Comparison of ENCODE assay signal across 7 cellular contexts in the genomic region with DNA sequence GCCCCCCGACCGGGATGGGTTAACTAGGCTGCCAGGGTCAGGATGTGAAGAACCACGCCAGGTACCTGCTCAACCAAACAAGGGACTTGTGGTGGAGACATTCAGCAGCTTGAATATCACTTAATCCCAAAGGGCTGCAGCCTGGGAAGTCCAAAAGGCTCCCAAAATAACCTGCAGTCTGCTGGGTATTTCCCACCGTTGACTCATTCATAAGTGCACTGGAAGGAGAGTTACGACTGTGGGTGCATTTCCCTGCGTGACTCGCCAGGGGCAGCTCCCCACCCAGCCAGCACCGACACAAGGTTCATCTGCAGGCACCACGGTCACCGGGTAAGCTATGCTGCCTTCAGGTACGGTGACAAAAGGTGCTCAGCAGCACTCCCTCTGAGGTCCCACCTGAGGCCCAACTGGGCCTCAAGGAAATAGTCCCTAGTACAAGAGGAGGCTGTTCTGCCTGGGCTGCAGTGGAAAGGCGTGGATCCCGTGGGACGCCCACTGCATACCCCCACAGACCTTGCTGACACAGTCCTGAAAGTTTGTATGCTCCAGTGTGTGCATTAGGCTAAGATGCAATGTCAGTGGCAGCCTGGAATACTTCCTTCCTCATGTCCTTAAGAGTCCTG.
DNase-seq lines count a peak whose midpoint lies in the region; ATAC-seq and TF ChIP-seq lines count a peak whose summit lies in the region.

No MANE protein-coding gene starts in this region.

- intact Hi-C loops in psoas muscle (cut with DNase I) (loop anchor here in 1 of 2 donors (5.0 kb wide), 2 partner anchors 85 to 360 kb away; a partner anchor contains a TSS), transverse colon (cut with DNase I; ENCODE audit: low total_unique reads) (loop anchor here (10.0 kb wide), 2 partner anchors 427 to 533 kb away; no protein-coding TSS in a partner anchor)

- TF ChIP-seq CTCF in psoas muscle (IDR thresholded peaks at IDR 0.05) = peak; percentile 41
- no peak for TF ChIP-seq CTCF in transverse colon (IDR thresholded peaks at IDR 0.05)
- no peak for TF ChIP-seq CTCF in WERI-Rb-1 (IDR thresholded peaks at IDR 0.05; ENCODE audit: low read depth, low read length)

- H3K27me3 ChIP-seq in psoas muscle (ENCODE audit: insufficient read depth in 3 of 3, low read length in 2 of 3) = no peaks in the 10 kb centered on the region
- H3K27me3 ChIP-seq in transverse colon = no peaks in the 10 kb centered on the region
- no peaks in the 10 kb centered on the region for H3K27me3 ChIP-seq in WERI-Rb-1 (ENCODE audit: insufficient read depth, low read depth, severe bottlenecking)

- peak overlapping the region; percentile 42 for H3K27ac ChIP-seq in psoas muscle
- H3K27ac ChIP-seq in transverse colon = no peak overlapping the region
- no peak overlapping the region for H3K27ac ChIP-seq in WERI-Rb-1

- TF ChIP-seq POLR2A in transverse colon (IDR thresholded peaks at IDR 0.05) = no peak

- no peak for TF ChIP-seq EP300 in transverse colon (IDR thresholded peaks at IDR 0.05; ENCODE audit: low read depth)

- H3K4me1 ChIP-seq in psoas muscle (peaks cover 20% of the 10 kb centered on the region), transverse colon (no peaks in the 10 kb centered on the region)

- H3K36me3 ChIP-seq in psoas muscle (ENCODE audit: insufficient read depth in 1 of 2, low read depth in 1 of 2) (peaks cover 0 to 25% of the 10 kb centered on the region in 2 donors), transverse colon (peaks cover 0 to 5% (median 0%) of the 10 kb centered on the region in 4 donors), WERI-Rb-1 (peaks cover 27% of the 10 kb centered on the region)

- 39 to 51% (median 42%) methylated on average over 14 of the region's 14 CpGs for WGBS in psoas muscle, 3 donors
- WGBS in transverse colon (ENCODE audit: low coverage in 1 of 2), 2 donors = 33 to 69% methylated on average over 1 to 14 of the region's 14 CpGs

- peak; percentile 38 to 53 for DNase-seq in activated CD4-positive, alpha-beta T cell treated with anti-CD3 and anti-CD28 coated beads, Interleukin-2, amount 50 U/mL, for 4 hours
- peak in 1 of 2 donors; percentile 69 for DNase-seq in psoas muscle
- no peak for DNase-seq in transverse colon
- no peak for DNase-seq in WERI-Rb-1
- DNase-seq in middle frontal gyrus (ENCODE audit: extremely low spot score, low spot score) = no peak

- no peaks in the 10 kb centered on the region for H3K9me3 ChIP-seq in psoas muscle
- no peaks in the 10 kb centered on the region for H3K9me3 ChIP-seq in transverse colon
- H3K9me3 ChIP-seq in WERI-Rb-1 (ENCODE audit: severe bottlenecking) = no peaks in the 10 kb centered on the region

- no peak overlapping the region for H3K4me3 ChIP-seq in psoas muscle
- no peak overlapping the region for H3K4me3 ChIP-seq in transverse colon
- H3K4me3 ChIP-seq in WERI-Rb-1 (ENCODE audit: low read depth, low read length) = no peak overlapping the region

- in situ Hi-C loops in transverse colon (cut with MboI; ENCODE audit: low pct_ligation_motif_present in 1 of 4, low pct_unique_long_range_greater_than_20kb in 1 of 4, low sequenced_read_pairs in 3 of 4) = loop anchor here (10.0 to 25.0 kb wide), 3 partner anchors 430 to 480 kb away; no protein-coding TSS in a partner anchor

- ATAC-seq in GM18867 (IDR thresholded peaks at IDR 0.05; ENCODE audit: unreplicated experiment) = peak; percentile 66
- ATAC-seq in HG02870 (IDR thresholded peaks at IDR 0.05; ENCODE audit: unreplicated experiment) = peak; percentile 65
- ATAC-seq in psoas muscle = peak; percentile 85 to 97 (median 94)

Comparison
In these comparisons a context has a peak if more than half of its experiments do, and no peak if none do; other contexts are left out.
1. DNase-seq: peak in activated CD4-positive, alpha-beta T cell treated with anti-CD3 and anti-CD28 coated beads, Interleukin-2, amount 50 U/mL, for 4 hours (2 of 2); none in transverse colon (single experiment), WERI-Rb-1 (single experiment) and middle frontal gyrus (single experiment).
2. Peak in every context shown above with its lines, with median percentiles within 50 percentile points of each other: ATAC-seq.